In genomic region chr21:15943009-15943666, GRCh38 we compare ENCODE assay signal across 27 cellular contexts.
A peak's percentile ranks its signal among the peaks of the same experiment; 100 is the strongest.
DNase-seq lines count a peak whose midpoint lies in the region; ATAC-seq and TF ChIP-seq lines count a peak whose summit lies in the region.
"Had no signal": no experiment of that assay in that cellular context is flagged by ENCODE, and none has a peak within 500 bp of the region (broad histone marks: within the 10 kb centered on the region; RNA-seq: fewer than 3 reads in every experiment).

No MANE protein-coding gene starts in this region.

- POLR2A ChIA-PET in PC-3 (lab: Charles Lee; ENCODE audit: unreplicated experiment): no interaction called here

- TF ChIP-seq CTCF in PC-3 (conservative IDR thresholded peaks at IDR 0.05; ENCODE audit: low read depth, low read length) (no peak), cardiac fibroblast (IDR thresholded peaks at IDR 0.05; ENCODE audit: low read depth, low read length) (no peak), kidney epithelial cell (IDR thresholded peaks at IDR 0.05; ENCODE audit: insufficient read depth, low read length, poor library complexity, severe bottlenecking) (no peak)

- peak; percentile 100 for ATAC-seq in PC-3
- ATAC-seq: heart left ventricle, mucosa of descending colon, psoas muscle had no signal

- no TSS peak for BruUV-seq in PC-3 (replicated peaks; lab: Mats Ljungman, UMichigan)

- H3K36me3 ChIP-seq in PC-3 (ENCODE audit: low read depth, low read length) (no peaks in the 10 kb centered on the region), kidney epithelial cell (ENCODE audit: control insufficient read depth, insufficient read depth, low read length) (no peaks in the 10 kb centered on the region)
- H3K36me3 ChIP-seq: adrenal gland, heart left ventricle, spleen, transverse colon had no signal

- no peaks in the 10 kb centered on the region for H3F3A ChIP-seq in PC-3 (ENCODE audit: low read length, unreplicated experiment)

- intact Hi-C loops in PC-3 (cut with micrococcal nuclease): no loop called here

- H3K9ac ChIP-seq in PC-3 (ENCODE audit: low read length): no peak overlapping the region

- H2AFZ ChIP-seq in PC-3 (ENCODE audit: low read length): no peak overlapping the region

- CTCF ChIA-PET in PC-3 (lab: Charles Lee): interaction anchor here (0.6 kb wide), 1 partner anchor 35 kb away, joined by 4 read pairs; no protein-coding TSS in a partner anchor

- H3K9me2 ChIP-seq in PC-3 (replicated peaks; ENCODE audit: low read length): no peaks in the 10 kb centered on the region

- H3K9me3 ChIP-seq in PC-3 (ENCODE audit: low read length): no peaks in the 10 kb centered on the region
- H3K9me3 ChIP-seq: adrenal gland, heart left ventricle, mucosa of descending colon, psoas muscle, spleen, transverse colon had no signal

- no peaks in the 10 kb centered on the region for H3K79me2 ChIP-seq in PC-3 (ENCODE audit: low read length)

- peaks cover 14% of the 10 kb centered on the region for H3K4me1 ChIP-seq in PC-3 (ENCODE audit: insufficient read depth, low read length)
- H3K4me1 ChIP-seq: adrenal gland, heart left ventricle, psoas muscle, spleen, transverse colon had no signal

- H3K27ac ChIP-seq in PC-3 (ENCODE audit: low read length): no peak overlapping the region
- H3K27ac ChIP-seq: adrenal gland, heart left ventricle, psoas muscle, spleen, transverse colon, VCaP had no signal

- H3K27me3 ChIP-seq in PC-3 (ENCODE audit: low read length): peaks cover 15% of the 10 kb centered on the region
- no peaks in the 10 kb centered on the region for H3K27me3 ChIP-seq in kidney epithelial cell (ENCODE audit: control insufficient read depth, insufficient read depth, low read length)
- H3K27me3 ChIP-seq: adrenal gland, heart left ventricle, spleen, transverse colon had no signal

- no peaks in the 10 kb centered on the region for H4K20me1 ChIP-seq in PC-3 (ENCODE audit: low read length)

- DNase-seq in EL (peak; percentile 15), PC-3 (peak; percentile 85), cardiac fibroblast (ENCODE audit: low read depth in 2 of 2) (peak; percentile 5 to 65), kidney epithelial cell (ENCODE audit: low read depth) (peak; percentile 9), nucleus accumbens (lab: John Stamatoyannopoulos, UW) (no peak), NCI-H345 treated with DMSO at 0.1 percent for 48 hours (lab: John Stamatoyannopoulos, UW; ENCODE audit: unreplicated experiment) (no peak), NCI-H1930 (lab: John Stamatoyannopoulos, UW) (no peak)
- DNase-seq in activated effector memory CD4-positive, alpha-beta T cell treated with anti-CD3 and anti-CD28 coated beads, Interleukin-2, amount 50 U/mL, for 16 hours: no peak
- DNase-seq: activated CD4-positive, alpha-beta T cell treated with anti-CD3 and anti-CD28 coated beads, Interleukin-2, amount 50 U/mL, for 1 hour; activated CD8-positive, alpha-beta memory T cell treated with anti-CD3 and anti-CD28 coated beads, Interleukin-2, amount 50 U/mL, for 48 hours; activated gamma-delta T cell; adrenal gland; CD4-positive, alpha-beta T cell; central memory CD4-positive, alpha-beta T cell; DMS153; heart left ventricle; mucosa of descending colon; NCI-H146; NCI-H2171 treated with DMSO at 0.1 percent for 48 hours; NCI-H526 treated with DMSO at 0.1 percent for 48 hours; psoas muscle; SIG-M5; spleen; stimulated activated CD4-positive, alpha-beta T cell treated with anti-CD3 and anti-CD28 coated beads, Interleukin-4, amount 100 ng/mL, for 24 hours; T-helper 1 cell; transverse colon had no signal

- H3K4me3 ChIP-seq in PC-3 (ENCODE audit: low read length): no peak overlapping the region
- no peak overlapping the region for H3K4me3 ChIP-seq in cardiac fibroblast (replicated peaks in 1 of 2; ENCODE audit: low read depth in 2 of 2, low read length in 2 of 2)
- H3K4me3 ChIP-seq in kidney epithelial cell (ENCODE audit: low read depth, low read length): no peak overlapping the region
- H3K4me3 ChIP-seq: adrenal gland, heart left ventricle, mucosa of descending colon, psoas muscle, spleen, transverse colon had no signal

- peak overlapping the region; percentile 4; the same call in 1 of the 2 replicates for H3K4me2 ChIP-seq in PC-3 (ENCODE audit: low read length)

Comparison
In these comparisons a context has a peak if more than half of its experiments do, and no peak if none do; other contexts are left out.
1. DNase-seq: peak in EL (single experiment), PC-3 (single experiment), cardiac fibroblast (2 of 2) and kidney epithelial cell (single experiment); none in activated effector memory CD4-positive, alpha-beta T cell treated with anti-CD3 and anti-CD28 coated beads, Interleukin-2, amount 50 U/mL, for 16 hours (single experiment), nucleus accumbens (0 of 56), NCI-H345 treated with DMSO at 0.1 percent for 48 hours (single experiment) and NCI-H1930 (0 of 2).